ENCODE assay signal across 1 cellular context in the genomic region with DNA sequence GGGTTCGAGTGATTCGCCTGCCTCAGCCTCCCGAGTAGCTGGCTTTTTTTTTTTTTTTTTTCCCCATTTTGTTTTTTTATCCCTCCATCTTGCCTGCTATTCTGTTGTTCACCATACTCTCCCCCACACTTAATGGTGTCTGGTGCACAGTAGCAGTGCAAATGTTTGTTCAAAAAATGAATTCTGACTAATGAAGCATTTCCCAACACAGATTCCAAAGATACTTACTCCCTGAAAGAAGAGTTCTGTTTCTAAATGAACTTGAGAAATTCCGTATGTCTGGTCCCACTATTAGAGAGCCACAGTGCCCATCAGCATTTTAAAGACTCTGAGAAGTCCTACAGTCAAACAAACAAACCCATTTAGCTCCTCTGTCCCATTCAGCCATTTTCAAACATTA.
TF ChIP-seq lines count a peak whose summit lies in the region.

No MANE protein-coding gene starts in this region.

TF ChIP-seq in endothelial cell of umbilical vein, 7 proteins besides CTCF, POLR2A, EP300 and RAD21 (continued from another document):
- TF ChIP-seq EZH2 (IDR thresholded peaks at IDR 0.05; ENCODE audit: borderline replicate concordance, low read depth, low read length, severe bottlenecking) (no peak), MYC (IDR thresholded peaks at IDR 0.05; ENCODE audit: low read depth, low read length) (no peak), MAX (IDR thresholded peaks at IDR 0.05; ENCODE audit: insufficient read depth, insufficient read length) (no peak), POLR2AphosphoS5 (IDR thresholded peaks at IDR 0.05; ENCODE audit: insufficient read depth, low read depth, low read length) (no peak), FOS (IDR thresholded peaks at IDR 0.05; ENCODE audit: borderline replicate concordance, insufficient read depth, low read length) (no peak), JUN (IDR thresholded peaks at IDR 0.05; ENCODE audit: borderline replicate concordance, insufficient read depth, insufficient read length, low read depth) (no peak)
